ENCODE assay signal across 19 cellular contexts in the genomic region with DNA sequence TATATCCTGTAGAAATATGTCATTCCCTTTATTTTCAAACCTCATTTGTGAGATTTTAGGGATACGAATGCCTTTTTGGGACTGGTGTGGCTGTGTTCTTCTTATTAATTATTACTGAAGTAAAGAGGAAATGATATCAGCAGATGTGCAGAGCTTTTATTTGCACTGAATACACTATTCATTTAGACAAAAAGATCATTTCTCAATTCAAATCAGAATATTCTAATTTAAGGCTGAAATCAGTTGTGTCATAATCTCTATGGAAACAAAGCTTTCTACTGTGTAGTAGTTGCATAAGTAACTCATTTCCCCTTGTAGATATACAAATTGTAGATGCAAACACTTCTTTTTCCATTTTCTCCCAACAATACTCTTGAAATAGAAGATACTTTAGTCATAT.
"Had no signal": no experiment of that assay in that cellular context is flagged by ENCODE, and none has a peak within 500 bp of the region (broad histone marks: within the 10 kb centered on the region; RNA-seq: fewer than 3 reads in every experiment).

No MANE protein-coding gene starts in this region.

- H3K27ac Mint-ChIP-seq: activated CD4-positive, alpha-beta memory T cell treated with anti-CD3 and anti-CD28 coated beads for 36 hours; naive thymus-derived CD8-positive, alpha-beta T cell; stimulated activated naive B cell treated with anti-CD40 and anti-IgM and Interleukin-4, amounts not matched to agents 10 μg/mL and 1 μg/mL and 100 μg/mL, for 72 hours had no signal

- H3K27me3 Mint-ChIP-seq: activated CD4-positive, alpha-beta memory T cell treated with anti-CD3 and anti-CD28 coated beads for 36 hours; naive thymus-derived CD8-positive, alpha-beta T cell; stimulated activated naive B cell treated with anti-CD40 and anti-IgM and Interleukin-4, amounts not matched to agents 10 μg/mL and 1 μg/mL and 100 μg/mL, for 72 hours had no signal

- H3K27me3 ChIP-seq: ascending aorta, colonic mucosa, neutrophil, spleen, suprapubic skin, upper lobe of right lung had no signal

- H3K36me3 ChIP-seq: ascending aorta, colonic mucosa, lower lobe of right lung, neutrophil, prostate gland, spleen, suprapubic skin, upper lobe of right lung had no signal

- H3K4me3 Mint-ChIP-seq: activated CD4-positive, alpha-beta memory T cell treated with anti-CD3 and anti-CD28 coated beads for 36 hours; naive thymus-derived CD8-positive, alpha-beta T cell; stimulated activated naive B cell treated with anti-CD40 and anti-IgM and Interleukin-4, amounts not matched to agents 10 μg/mL and 1 μg/mL and 100 μg/mL, for 72 hours had no signal

- H3K4me1 ChIP-seq: ascending aorta, prostate gland had no signal

- DNase-seq: activated CD4-positive, alpha-beta memory T cell treated with anti-CD3 and anti-CD28 coated beads for 36 hours; activated gamma-delta T cell treated with Interleukin-2 at 50 U/mL for 16 hours; activated T-cell treated with anti-CD3 and anti-CD28 coated beads, Interleukin-2, amount 50 U/mL, for 48 hours; colonic mucosa; effector CD8-positive, alpha-beta T cell; lower lobe of right lung; mucosa of descending colon; naive thymus-derived CD8-positive, alpha-beta T cell; spleen; stimulated activated CD4-positive, alpha-beta T cell treated with anti-CD3 and anti-CD28 coated beads, Interleukin-2, amount 100 ng/mL, for 24 hours; stimulated activated naive B cell treated with anti-CD40 and anti-IgM and Interleukin-4, amounts not matched to agents 10 μg/mL and 1 μg/mL and 100 μg/mL, for 72 hours; T-helper 1 cell; upper lobe of right lung had no signal

- H3K4me3 ChIP-seq: ascending aorta, colonic mucosa, lower lobe of right lung, mucosa of descending colon, prostate gland, spleen, suprapubic skin, upper lobe of right lung had no signal

- H3K9me3 Mint-ChIP-seq: activated CD4-positive, alpha-beta memory T cell treated with anti-CD3 and anti-CD28 coated beads for 36 hours; naive thymus-derived CD8-positive, alpha-beta T cell; stimulated activated naive B cell treated with anti-CD40 and anti-IgM and Interleukin-4, amounts not matched to agents 10 μg/mL and 1 μg/mL and 100 μg/mL, for 72 hours had no signal

- H3K27ac ChIP-seq: ascending aorta, colonic mucosa, lower lobe of right lung, neutrophil, prostate gland, spleen, suprapubic skin, upper lobe of right lung, VCaP had no signal

- H3K36me3 Mint-ChIP-seq: activated CD4-positive, alpha-beta memory T cell treated with anti-CD3 and anti-CD28 coated beads for 36 hours; naive thymus-derived CD8-positive, alpha-beta T cell; stimulated activated naive B cell treated with anti-CD40 and anti-IgM and Interleukin-4, amounts not matched to agents 10 μg/mL and 1 μg/mL and 100 μg/mL, for 72 hours had no signal

- ATAC-seq: mucosa of descending colon; naive thymus-derived CD8-positive, alpha-beta T cell; sciatic nerve; stimulated activated naive B cell treated with anti-CD40 and anti-IgM and Interleukin-4, amounts not matched to agents 10 μg/mL and 1 μg/mL and 100 μg/mL, for 72 hours had no signal

- H3K9me3 ChIP-seq: ascending aorta, colonic mucosa, lower lobe of right lung, mucosa of descending colon, neutrophil, prostate gland, spleen, suprapubic skin, upper lobe of right lung had no signal
